Comparison of ENCODE assay signal across 12 cellular contexts in the genomic region with DNA sequence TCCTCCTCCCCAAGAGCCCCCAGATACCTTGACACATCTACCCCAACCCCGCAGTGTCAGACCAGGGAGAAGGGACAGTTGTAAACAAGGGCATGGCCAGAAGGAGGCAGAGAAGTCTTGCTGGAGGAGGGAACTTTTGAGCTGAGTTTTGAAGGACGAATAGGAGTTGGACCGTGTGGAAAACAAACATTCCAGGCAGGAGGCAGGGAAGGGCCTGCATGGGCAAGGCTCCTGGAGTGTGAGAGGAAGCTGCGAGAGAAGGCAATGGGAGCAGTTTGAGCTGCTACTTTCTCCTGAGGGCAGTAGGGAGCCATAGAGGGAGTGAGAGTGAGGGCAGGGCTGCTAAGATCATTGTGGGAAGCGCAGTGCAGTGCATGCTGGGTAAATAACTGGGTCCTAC. TPM values are rescaled to one million over a fixed set of nuclear protein-coding genes. Genes with fewer than 3 reads are reported as not detected.
A peak's percentile ranks its signal among the peaks of the same experiment; 100 is the strongest.
DNase-seq lines count a peak whose midpoint lies in the region; ATAC-seq, FAIRE-seq and TF ChIP-seq lines count a peak whose summit lies in the region.
"Had no signal": no experiment of that assay in that cellular context is flagged by ENCODE, and none has a peak within 500 bp of the region (broad histone marks: within the 10 kb centered on the region; RNA-seq: fewer than 3 reads in every experiment).

No MANE protein-coding gene starts in this region.

- POLR2A ChIA-PET in HepG2 (lab: Yijun Ruan, JAX) = no interaction called here

- H3K27me3 ChIP-seq in HepG2 (ENCODE audit: control insufficient read depth in 1 of 2, insufficient read depth in 2 of 2, low read length in 2 of 2) (no peaks in the 10 kb centered on the region; a peak in 1 of 5 replicates), prostate gland (replicated peaks; ENCODE audit: insufficient read depth) (no peaks in the 10 kb centered on the region)

- H3K4me2 ChIP-seq in HepG2 (ENCODE audit: low read depth, low read length) = no peak overlapping the region

- ATAC-seq in HepG2 = peak; percentile 33

- intact Hi-C loops in HepG2 (cut with micrococcal nuclease; ENCODE audit: unreplicated experiment) (no loop called here), prostate gland (cut with DNase I) (no loop called here), posterior vena cava (cut with DNase I) (loop anchor here in 1 of 2 donors (10.0 kb wide), 1 partner anchor 119 kb away; no protein-coding TSS in a partner anchor)

- CTCF ChIA-PET in HepG2 (lab: Yijun Ruan, JAX; ENCODE audit: low intra/inter-chr PET ratio, low total read pairs) = no interaction called here

- no peak for TF ChIP-seq EP300 in HepG2 (IDR thresholded peaks at IDR 0.05; ENCODE audit: low read depth in 2 of 2, low read length in 2 of 2)
- TF ChIP-seq EP300 in HepG2 (CRISPR knock-in tag; IDR thresholded peaks at IDR 0.05; ENCODE audit: borderline replicate concordance) = no peak

- no peak overlapping the region for H3K9ac ChIP-seq in HepG2 (ENCODE audit: insufficient read depth, low read depth, low read length)

- H2AFZ ChIP-seq in HepG2 (ENCODE audit: low read length) = no peak overlapping the region

- H3K4me1 ChIP-seq in HepG2 (ENCODE audit: insufficient read depth, low read length) (peaks cover 8% of the 10 kb centered on the region; the same call in 1 of the 2 replicates), prostate gland (replicated peaks) (no peaks in the 10 kb centered on the region)

- 0 out of 2 replicates have a peak, but pooled peaks have one; percentile 12 for TF ChIP-seq CTCF in AG10803 (conservative IDR thresholded peaks at IDR 0.05; ENCODE audit: low read length)
- peak; percentile 39; the same call in 1 of the 2 replicates for TF ChIP-seq CTCF in GM12874 (IDR thresholded peaks at IDR 0.05; ENCODE audit: insufficient read depth, low read depth, low read length)
- TF ChIP-seq CTCF in HepG2 (CRISPR knock-in tag; IDR thresholded peaks at IDR 0.05) = peak; percentile 58
- TF ChIP-seq CTCF in prostate gland (IDR thresholded peaks at IDR 0.05) = no peak

- no peak for FAIRE-seq in HepG2 (lab: Jason Lieb, UNC)

- H3K36me3 ChIP-seq in HepG2 (replicated peaks in 1 of 2; ENCODE audit: control insufficient read depth in 1 of 2, insufficient read depth in 2 of 2, low read length in 2 of 2) (no peaks in the 10 kb centered on the region), prostate gland (no peaks in the 10 kb centered on the region)

- TF ChIP-seq RAD21 in HepG2 (CRISPR knock-in tag; IDR thresholded peaks at IDR 0.05) = no peak

- H3K4me3 ChIP-seq in AG10803 (ENCODE audit: low read length) (no peak overlapping the region), HepG2 (replicated peaks in 1 of 3; ENCODE audit: insufficient read depth in 1 of 3, low read depth in 2 of 3, low read length in 3 of 3) (no peak overlapping the region), prostate gland (no peak overlapping the region)

- BruUV-seq in HepG2 (replicated peaks; lab: Mats Ljungman, UMichigan) = no TSS peak

- H3K27ac ChIP-seq in HepG2 (ENCODE audit: extremely low read length, insufficient read depth, low read length) = no peak overlapping the region
- H3K27ac ChIP-seq in prostate gland = no peak overlapping the region

- WGBS in HepG2 (ENCODE audit: low lambda C conversion rate) = 11% methylated on average over 5 of the region's 5 CpGs
- WGBS in prostate gland = 75% methylated on average over 5 of the region's 5 CpGs

- H3K9me3 ChIP-seq in HepG2 (ENCODE audit: low read length) (no peaks in the 10 kb centered on the region), prostate gland (no peaks in the 10 kb centered on the region)

- DNase-seq in AG10803 (ENCODE audit: low read depth) (no peak), HepG2 (ENCODE audit: low spot score) (peak; percentile 50), prostate gland (ENCODE audit: low spot score) (no peak), COLO668 (lab: John Stamatoyannopoulos, UW; ENCODE audit: unreplicated experiment) (no peak), NCI-H2107 (lab: John Stamatoyannopoulos, UW) (no peak), posterior vena cava (ENCODE audit: low spot score) (no peak)
- peak; percentile 33 to 39 for DNase-seq in activated CD4-positive, alpha-beta T cell treated with anti-CD3 and anti-CD28 coated beads, Interleukin-2, amount 50 U/mL, for 4 hours
- DNase-seq: DMS53; effector CD4-positive, alpha-beta T cell; NCI-H1417 treated with DMSO at 0.1 percent for 48 hours; posterior cingulate gyrus had no signal

- in situ Hi-C loops in HepG2 (cut with HindIII; ENCODE audit: extremely low pct_ligation_motif_present, low pct_unique_long_range_greater_than_20kb) = loop anchor here (25.0 kb wide), 1 partner anchor 126 kb away; a partner anchor contains a TSS

- no peak for TF ChIP-seq POLR2A in HepG2 (IDR thresholded peaks at IDR 0.05; ENCODE audit: insufficient read depth in 1 of 2, low read depth in 2 of 2, low read length in 2 of 2)
- TF ChIP-seq POLR2A in prostate gland (IDR thresholded peaks at IDR 0.05) = no peak

- H3K79me2 ChIP-seq in HepG2 (ENCODE audit: insufficient read depth, low read length) = no peaks in the 10 kb centered on the region

- no peaks in the 10 kb centered on the region for H4K20me1 ChIP-seq in HepG2 (ENCODE audit: insufficient read depth, low read length)

RNA-seq across cellular contexts. Expression of a gene that starts 23.3 kb away (rescaled TPM):
- 0.04 TPM in 1 of 2 replicates, not detected in the other for total RNA-seq in HepG2 (2016; rRNA removed; fragmentation: Illumina TruSeq; extraction: Trizol)
- not detected in 2 replicates for total RNA-seq in HepG2 (2016; cell fraction: cytosol; rRNA removed; fragmentation: Illumina TruSeq; extraction: Trizol; ENCODE audit: low read depth)
- total RNA-seq in HepG2 (2016; cell fraction: insoluble cytoplasmic fraction; rRNA removed; fragmentation: Illumina TruSeq; extraction: Trizol) = 0.09 TPM in 1 of 2 replicates, not detected in the other
- 0.12 TPM in 1 of 2 replicates, not detected in the other for total RNA-seq in HepG2 (2016; cell fraction: membrane; rRNA removed; fragmentation: Illumina TruSeq; extraction: Trizol)
- not detected in 2 replicates for total RNA-seq in HepG2 (2016; cell fraction: nucleus; rRNA removed; fragmentation: Illumina TruSeq; extraction: Trizol)
- 0.03 and 0.13 TPM in 2 replicates for polyA plus RNA-seq in HepG2 (2011; rRNA removed)
- polyA plus RNA-seq in HepG2 (2011; cell fraction: cytosol; rRNA removed) = 0.10 and 0.19 TPM in 2 replicates
- polyA plus RNA-seq in HepG2 (2011; cell fraction: nucleus; rRNA removed) = 0.27 and 0.35 TPM in 2 replicates
- polyA plus RNA-seq in HepG2 (2012) = 0.12 TPM in 1 of 2 replicates, not detected in the other
- polyA plus RNA-seq in HepG2 (2016; cell fraction: cytosol; fragmentation: Illumina TruSeq; extraction: Trizol; ENCODE audit: low read depth) = not detected in 2 replicates
- not detected in 2 replicates for polyA plus RNA-seq in HepG2 (2016; cell fraction: insoluble cytoplasmic fraction; fragmentation: Illumina TruSeq; extraction: Trizol; ENCODE audit: low read depth)
- 0.09 TPM in 1 of 2 replicates, not detected in the other for polyA plus RNA-seq in HepG2 (2016; cell fraction: membrane; fragmentation: Illumina TruSeq; extraction: Trizol; ENCODE audit: low read depth)
- polyA plus RNA-seq in HepG2 (2016; cell fraction: nucleus; fragmentation: Illumina TruSeq; extraction: Trizol; ENCODE audit: insufficient read depth, low read depth) = 0.20 TPM in 1 of 2 replicates, not detected in the other
- 0.12 and 0.36 TPM in 2 replicates for polyA minus RNA-seq in HepG2 (2011; rRNA and poly(A)+ RNA removed; ENCODE audit: low replicate concordance)
- polyA minus RNA-seq in HepG2 (2011; cell fraction: cytosol; rRNA and poly(A)+ RNA removed) = not detected in 2 replicates
- polyA minus RNA-seq in HepG2 (2011; cell fraction: nucleus; rRNA and poly(A)+ RNA removed) = not detected in 2 replicates
- under 1 TPM; 0.62 to 0.73 TPM for total RNA-seq in prostate gland
- 1 to 10 TPM; 1.7 to 2.3 TPM for total RNA-seq in posterior vena cava

RNA-seq across cellular contexts. Expression of a gene that starts 34.1 kb away (rescaled TPM):
- total RNA-seq in HepG2 (2016; rRNA removed; fragmentation: Illumina TruSeq; extraction: Trizol) = 4.1 and 4.5 TPM in 2 replicates
- 1.9 and 2.8 TPM in 2 replicates for total RNA-seq in HepG2 (2016; cell fraction: cytosol; rRNA removed; fragmentation: Illumina TruSeq; extraction: Trizol; ENCODE audit: low read depth)
- total RNA-seq in HepG2 (2016; cell fraction: insoluble cytoplasmic fraction; rRNA removed; fragmentation: Illumina TruSeq; extraction: Trizol) = 3.6 and 4.1 TPM in 2 replicates
- total RNA-seq in HepG2 (2016; cell fraction: membrane; rRNA removed; fragmentation: Illumina TruSeq; extraction: Trizol) = 4.4 and 5.1 TPM in 2 replicates
- total RNA-seq in HepG2 (2016; cell fraction: nucleus; rRNA removed; fragmentation: Illumina TruSeq; extraction: Trizol) = 5.3 and 7.5 TPM in 2 replicates
- polyA plus RNA-seq in HepG2 (2011; rRNA removed) = 4.6 and 6.0 TPM in 2 replicates
- polyA plus RNA-seq in HepG2 (2011; cell fraction: cytosol; rRNA removed) = 2.0 and 2.4 TPM in 2 replicates
- 18.7 and 20.6 TPM in 2 replicates for polyA plus RNA-seq in HepG2 (2011; cell fraction: nucleus; rRNA removed)
- polyA plus RNA-seq in HepG2 (2012) = 5.2 and 6.4 TPM in 2 replicates
- 1.0 and 1.1 TPM in 2 replicates for polyA plus RNA-seq in HepG2 (2016; cell fraction: cytosol; fragmentation: Illumina TruSeq; extraction: Trizol; ENCODE audit: low read depth)
- polyA plus RNA-seq in HepG2 (2016; cell fraction: insoluble cytoplasmic fraction; fragmentation: Illumina TruSeq; extraction: Trizol; ENCODE audit: low read depth) = 4.1 and 5.8 TPM in 2 replicates
- 2.0 and 2.2 TPM in 2 replicates for polyA plus RNA-seq in HepG2 (2016; cell fraction: membrane; fragmentation: Illumina TruSeq; extraction: Trizol; ENCODE audit: low read depth)
- polyA plus RNA-seq in HepG2 (2016; cell fraction: nucleus; fragmentation: Illumina TruSeq; extraction: Trizol; ENCODE audit: insufficient read depth, low read depth) = 22.7 and 26.8 TPM in 2 replicates
- 3.2 and 9.3 TPM in 2 replicates for polyA minus RNA-seq in HepG2 (2011; rRNA and poly(A)+ RNA removed; ENCODE audit: low replicate concordance)
- polyA minus RNA-seq in HepG2 (2011; cell fraction: cytosol; rRNA and poly(A)+ RNA removed) = 6.7 and 7.6 TPM in 2 replicates
- polyA minus RNA-seq in HepG2 (2011; cell fraction: nucleus; rRNA and poly(A)+ RNA removed) = 7.3 and 8.5 TPM in 2 replicates
- total RNA-seq in prostate gland = 10 to 100 TPM in 1 of 2 donors, 1 to 10 TPM in 1; 6.1 to 10.8 TPM
- 1 to 10 TPM; 5.6 to 7.1 TPM for total RNA-seq in posterior vena cava

RNA-seq across cellular contexts. Expression of a gene that starts 55.5 kb away (rescaled TPM):
- total RNA-seq in HepG2 (2016; rRNA removed; fragmentation: Illumina TruSeq; extraction: Trizol) (1.7 and 2.1 TPM in 2 replicates), prostate gland (10 to 100 TPM; 57.1 to 75.9 TPM), posterior vena cava (10 to 100 TPM; 21.0 to 25.2 TPM)
- 0.51 and 0.71 TPM in 2 replicates for total RNA-seq in HepG2 (2016; cell fraction: cytosol; rRNA removed; fragmentation: Illumina TruSeq; extraction: Trizol; ENCODE audit: low read depth)
- 1.5 and 2.6 TPM in 2 replicates for total RNA-seq in HepG2 (2016; cell fraction: insoluble cytoplasmic fraction; rRNA removed; fragmentation: Illumina TruSeq; extraction: Trizol)
- 1.7 TPM in 2 replicates for total RNA-seq in HepG2 (2016; cell fraction: membrane; rRNA removed; fragmentation: Illumina TruSeq; extraction: Trizol)
- total RNA-seq in HepG2 (2016; cell fraction: nucleus; rRNA removed; fragmentation: Illumina TruSeq; extraction: Trizol) = 1.2 and 1.4 TPM in 2 replicates
- polyA plus RNA-seq in HepG2 (2011; rRNA removed) = 3.4 and 4.3 TPM in 2 replicates
- 3.1 and 3.7 TPM in 2 replicates for polyA plus RNA-seq in HepG2 (2011; cell fraction: cytosol; rRNA removed)
- 10.9 and 11.3 TPM in 2 replicates for polyA plus RNA-seq in HepG2 (2011; cell fraction: nucleus; rRNA removed)
- 2.3 and 4.0 TPM in 2 replicates for polyA plus RNA-seq in HepG2 (2012)
- 0.66 and 0.83 TPM in 2 replicates for polyA plus RNA-seq in HepG2 (2016; cell fraction: cytosol; fragmentation: Illumina TruSeq; extraction: Trizol; ENCODE audit: low read depth)
- 2.1 and 2.3 TPM in 2 replicates for polyA plus RNA-seq in HepG2 (2016; cell fraction: insoluble cytoplasmic fraction; fragmentation: Illumina TruSeq; extraction: Trizol; ENCODE audit: low read depth)
- 1.2 and 1.6 TPM in 2 replicates for polyA plus RNA-seq in HepG2 (2016; cell fraction: membrane; fragmentation: Illumina TruSeq; extraction: Trizol; ENCODE audit: low read depth)
- 3.6 and 6.3 TPM in 2 replicates for polyA plus RNA-seq in HepG2 (2016; cell fraction: nucleus; fragmentation: Illumina TruSeq; extraction: Trizol; ENCODE audit: insufficient read depth, low read depth)
- 4.7 and 13.8 TPM in 2 replicates for polyA minus RNA-seq in HepG2 (2011; rRNA and poly(A)+ RNA removed; ENCODE audit: low replicate concordance)
- 1.2 and 2.5 TPM in 2 replicates for polyA minus RNA-seq in HepG2 (2011; cell fraction: cytosol; rRNA and poly(A)+ RNA removed)
- polyA minus RNA-seq in HepG2 (2011; cell fraction: nucleus; rRNA and poly(A)+ RNA removed) = 1.4 and 2.7 TPM in 2 replicates

Comparison
In these comparisons a context has a peak if more than half of its experiments do, and no peak if none do; other contexts are left out.
1. DNase-seq: peak in activated CD4-positive, alpha-beta T cell treated with anti-CD3 and anti-CD28 coated beads, Interleukin-2, amount 50 U/mL, for 4 hours (2 of 2) and HepG2 (single experiment); none in AG10803 (single experiment), prostate gland (single experiment), COLO668 (single experiment), NCI-H2107 (single experiment) and posterior vena cava (single experiment).
2. CTCF ChIP-seq: peak in AG10803 (single experiment), GM12874 (single experiment) and HepG2 (single experiment); none in prostate gland (0 of 4).